1 cellular context compared by ENCODE assay signal in genomic region chr18:9136315-9137141, GRCh38.
TF ChIP-seq lines count a peak whose summit lies in the region.

ANKRD12 (plus strand) TSS chr18:9136781; CDS start chr18:9182433, 45,652 bp downstream.

TF ChIP-seq in K562, 482 proteins besides CTCF, POLR2A, EP300 and RAD21 (continued from another document and continues in another):
- TF ChIP-seq ZHX1 (conservative IDR thresholded peaks at IDR 0.05; ENCODE audit: low read length) = no peak
- TF ChIP-seq ZBTB40 (IDR thresholded peaks at IDR 0.05) = peak; percentile 83
- TF ChIP-seq ZBTB40 (CRISPR knock-in tag; IDR thresholded peaks at IDR 0.05) = no peak
- TF ChIP-seq ZNF263 (CRISPR knock-in tag; IDR thresholded peaks at IDR 0.05; ENCODE audit: borderline replicate concordance) = peak; percentile 76; the same call in 1 of the 2 replicates
- TF ChIP-seq BMI1 (IDR thresholded peaks at IDR 0.05; ENCODE audit: low read length) = no peak
- TF ChIP-seq MTA1 (IDR thresholded peaks at IDR 0.05; ENCODE audit: borderline replicate concordance) = peak; percentile 94
- TF ChIP-seq CHD2 (IDR thresholded peaks at IDR 0.05; ENCODE audit: low read depth, low read length) = no peak; the same call in 1 of the 2 replicates
- TF ChIP-seq FOXJ2 (tag; IDR thresholded peaks at IDR 0.05) = peak; percentile 54
- peak; percentile 94 for TF ChIP-seq SREBF1 (IDR thresholded peaks at IDR 0.05; ENCODE audit: borderline replicate concordance, low read depth, low read length)
- TF ChIP-seq HDAC3 (IDR thresholded peaks at IDR 0.05; ENCODE audit: borderline replicate concordance, partially characterized antibody) = no peak
- peak; percentile 90 for TF ChIP-seq TFAP4 (CRISPR knock-in tag; IDR thresholded peaks at IDR 0.05; ENCODE audit: borderline replicate concordance)
- TF ChIP-seq MCM3 (IDR thresholded peaks at IDR 0.05) = no peak
- no peak for TF ChIP-seq RHOXF2B (CRISPR knock-in tag; conservative IDR thresholded peaks at IDR 0.05)
- no peak for TF ChIP-seq ARID2 (IDR thresholded peaks at IDR 0.05)
- peak; percentile 90 for TF ChIP-seq SP1 (CRISPR knock-in tag; IDR thresholded peaks at IDR 0.05)
- TF ChIP-seq RBBP5 (IDR thresholded peaks at IDR 0.05; ENCODE audit: borderline replicate concordance, insufficient read depth, low read length, poor library complexity, severe bottlenecking) = peak; percentile 69
- peak; percentile 68; the same call in 1 of the 2 replicates for TF ChIP-seq RNF2 (IDR thresholded peaks at IDR 0.05)
- TF ChIP-seq ZNF24 (IDR thresholded peaks at IDR 0.05) = peak; percentile 7; the same call in 1 of the 2 replicates
- TF ChIP-seq SMARCA4 (IDR thresholded peaks at IDR 0.05) = no peak
- TF ChIP-seq ZFP91 (CRISPR knock-in tag; IDR thresholded peaks at IDR 0.05) = no peak
- no peak for TF ChIP-seq SMARCC2 (IDR thresholded peaks at IDR 0.05; ENCODE audit: low read depth)
- TF ChIP-seq CBFA2T2 (conservative IDR thresholded peaks at IDR 0.05) = peak; percentile 95
- no peak; the same call in 1 of the 2 replicates for TF ChIP-seq PREB (CRISPR knock-in tag; IDR thresholded peaks at IDR 0.05)
- peak; percentile 98 for TF ChIP-seq MAZ (CRISPR knock-in tag; conservative IDR thresholded peaks at IDR 0.05 in 1 of 2, IDR thresholded peaks at IDR 0.05 in 1 of 2)
- no peak; the same call in 1 of the 2 replicates for TF ChIP-seq DIDO1 (tag; IDR thresholded peaks at IDR 0.05; ENCODE audit: low read depth)
- no peak for TF ChIP-seq ZNF253 (CRISPR knock-in tag; conservative IDR thresholded peaks at IDR 0.05)
- TF ChIP-seq ZC3H11A (IDR thresholded peaks at IDR 0.05; ENCODE audit: low read depth, low read length) = no peak
- 0 out of 4 replicates have a peak, but pooled peaks of 1 of the 2 experiments have one; percentile 36 for TF ChIP-seq MLLT1 (IDR thresholded peaks at IDR 0.05)
- peak in 1 of 2 experiments; percentile 99; a peak in 2 of 4 replicates for TF ChIP-seq ZNF639 (CRISPR knock-in tag; conservative IDR thresholded peaks at IDR 0.05 in 1 of 2, IDR thresholded peaks at IDR 0.05 in 1 of 2)
- 0 out of 2 replicates have a peak, but pooled peaks have one; percentile 25 for TF ChIP-seq NR4A1 (CRISPR knock-in tag; IDR thresholded peaks at IDR 0.05)
- TF ChIP-seq NR4A1 (tag; IDR thresholded peaks at IDR 0.05) = no peak
- no peak for TF ChIP-seq ZNF785 (CRISPR knock-in tag; IDR thresholded peaks at IDR 0.05)
- TF ChIP-seq SLC30A9 (CRISPR knock-in tag; IDR thresholded peaks at IDR 0.05) = no peak
- no peak for TF ChIP-seq PTRF (tag; IDR thresholded peaks at IDR 0.05)
- TF ChIP-seq CTBP1 (IDR thresholded peaks at IDR 0.05; ENCODE audit: borderline replicate concordance) = peak; percentile 85
- TF ChIP-seq MCM5 (IDR thresholded peaks at IDR 0.05; ENCODE audit: low read depth) = no peak
- TF ChIP-seq USF2 (CRISPR knock-in tag; IDR thresholded peaks at IDR 0.05) = peak; percentile 98
- TF ChIP-seq ZKSCAN3 (CRISPR knock-in tag; IDR thresholded peaks at IDR 0.05) = no peak
- TF ChIP-seq TBP (optimal IDR thresholded peaks at IDR 0.05; ENCODE audit: low read depth, low read length) = peak; percentile 50
- peak; percentile 87; the same call in 1 of the 2 replicates for TF ChIP-seq MITF (IDR thresholded peaks at IDR 0.05)
- TF ChIP-seq CBX8 (IDR thresholded peaks at IDR 0.05; ENCODE audit: borderline replicate concordance, extremely low read depth, low read depth, low read length, poor library complexity, severe bottlenecking) = no peak
- peak; percentile 65; the same call in 1 of the 2 replicates for TF ChIP-seq MTA2 (IDR thresholded peaks at IDR 0.05; ENCODE audit: low read depth)
